Comparison of ENCODE assay signal across 20 cellular contexts in the genomic region with DNA sequence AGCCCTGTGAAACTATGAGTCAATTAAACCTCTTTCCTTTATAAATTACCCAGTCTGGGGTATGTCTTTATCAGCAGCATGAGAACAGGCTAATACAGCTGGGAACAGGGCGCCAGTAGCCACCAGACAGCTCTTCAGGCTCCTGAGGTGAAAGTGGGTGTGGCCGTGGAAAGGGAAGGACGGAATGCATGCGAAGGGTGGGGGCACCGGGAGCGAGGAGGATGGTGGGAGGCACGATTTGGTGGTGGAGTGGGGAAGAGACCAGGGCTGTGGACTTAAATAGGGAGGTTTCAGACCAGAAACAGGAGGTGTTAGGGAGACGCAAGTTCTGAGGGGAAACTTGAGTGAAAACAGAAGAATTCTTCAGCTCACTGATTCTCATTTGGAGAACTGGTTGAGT. TPM values are rescaled to one million over a fixed set of nuclear protein-coding genes. Genes with fewer than 3 reads are reported as not detected.
DNase-seq lines count a peak whose midpoint lies in the region; ATAC-seq and TF ChIP-seq lines count a peak whose summit lies in the region.
"Had no signal": no experiment of that assay in that cellular context is flagged by ENCODE, and none has a peak within 500 bp of the region (broad histone marks: within the 10 kb centered on the region; RNA-seq: fewer than 3 reads in every experiment).

No MANE protein-coding gene starts in this region.

- H3K4me1 ChIP-seq in PC-9 (replicated peaks; ENCODE audit: insufficient read depth) (peaks cover 94% of the 10 kb centered on the region), ascending aorta (no peaks in the 10 kb centered on the region)
- H3K4me1 ChIP-seq: SJCRH30 had no signal

- no TSS peak for BruUV-seq in PC-9 (replicated peaks; lab: Mats Ljungman, UMichigan)

- H4K20me1 ChIP-seq in PC-9 (ENCODE audit: insufficient read depth) = no peaks in the 10 kb centered on the region

- no peak overlapping the region for H2AFZ ChIP-seq in PC-9

- no peaks in the 10 kb centered on the region for H3K9me3 Mint-ChIP-seq in activated naive CD8-positive, alpha-beta T cell treated with anti-CD3 and anti-CD28 coated beads, Interleukin-2, amount 50 U/mL, for 24 hours
- H3K9me3 Mint-ChIP-seq in activated naive CD8-positive, alpha-beta T cell treated with anti-CD3 and anti-CD28 coated beads for 36 hours = no peaks in the 10 kb centered on the region
- no peaks in the 10 kb centered on the region for H3K9me3 Mint-ChIP-seq in memory B cell
- peaks cover 2% of the 10 kb centered on the region for H3K9me3 Mint-ChIP-seq in stimulated activated memory B cell treated with anti-CD40 and anti-IgM and Interleukin-4, amounts not matched to agents 10 μg/mL and 1 μg/mL and 100 μg/mL, for 72 hours

- ATAC-seq in activated naive CD8-positive, alpha-beta T cell treated with anti-CD3 and anti-CD28 coated beads, Interleukin-2, amount 50 U/mL, for 24 hours = peak; percentile 20
- ATAC-seq in memory B cell (ENCODE audit: low read depth) = peak; percentile 12
- ATAC-seq in stimulated activated memory B cell treated with anti-CD40 and anti-IgM and Interleukin-4, amounts not matched to agents 10 μg/mL and 1 μg/mL and 100 μg/mL, for 72 hours = no peak
- ATAC-seq in GM21786 (IDR thresholded peaks at IDR 0.05; ENCODE audit: unreplicated experiment) = no peak
- ATAC-seq: HCT116 had no signal

- peak overlapping the region; percentile 29 for H3K27ac Mint-ChIP-seq in activated naive CD8-positive, alpha-beta T cell treated with anti-CD3 and anti-CD28 coated beads, Interleukin-2, amount 50 U/mL, for 24 hours
- H3K27ac Mint-ChIP-seq in activated naive CD8-positive, alpha-beta T cell treated with anti-CD3 and anti-CD28 coated beads for 36 hours = no peak overlapping the region
- peak overlapping the region; percentile 42 for H3K27ac Mint-ChIP-seq in memory B cell
- H3K27ac Mint-ChIP-seq in stimulated activated memory B cell treated with anti-CD40 and anti-IgM and Interleukin-4, amounts not matched to agents 10 μg/mL and 1 μg/mL and 100 μg/mL, for 72 hours = peak overlapping the region; percentile 61

- CTCF ChIA-PET in PC-9 (lab: Charles Lee) = no interaction called here

- no peaks in the 10 kb centered on the region for H3K27me3 Mint-ChIP-seq in activated naive CD8-positive, alpha-beta T cell treated with anti-CD3 and anti-CD28 coated beads, Interleukin-2, amount 50 U/mL, for 24 hours
- peaks cover 4% of the 10 kb centered on the region for H3K27me3 Mint-ChIP-seq in activated naive CD8-positive, alpha-beta T cell treated with anti-CD3 and anti-CD28 coated beads for 36 hours
- peaks cover 9% of the 10 kb centered on the region for H3K27me3 Mint-ChIP-seq in memory B cell
- no peaks in the 10 kb centered on the region for H3K27me3 Mint-ChIP-seq in stimulated activated memory B cell treated with anti-CD40 and anti-IgM and Interleukin-4, amounts not matched to agents 10 μg/mL and 1 μg/mL and 100 μg/mL, for 72 hours

- H3K4me2 ChIP-seq in PC-9 = 0 out of 2 replicates have a peak overlapping the region, but pooled peaks have one; percentile 54

- peaks cover 85% of the 10 kb centered on the region for H3F3A ChIP-seq in PC-9 (ENCODE audit: insufficient read depth, low read depth)

- H3K36me3 Mint-ChIP-seq in activated naive CD8-positive, alpha-beta T cell treated with anti-CD3 and anti-CD28 coated beads, Interleukin-2, amount 50 U/mL, for 24 hours (ENCODE audit: low read depth) = no peaks in the 10 kb centered on the region
- peaks cover 1% of the 10 kb centered on the region for H3K36me3 Mint-ChIP-seq in activated naive CD8-positive, alpha-beta T cell treated with anti-CD3 and anti-CD28 coated beads for 36 hours
- H3K36me3 Mint-ChIP-seq in memory B cell = no peaks in the 10 kb centered on the region
- H3K36me3 Mint-ChIP-seq in stimulated activated memory B cell treated with anti-CD40 and anti-IgM and Interleukin-4, amounts not matched to agents 10 μg/mL and 1 μg/mL and 100 μg/mL, for 72 hours = no peaks in the 10 kb centered on the region

- DNase-seq in activated naive CD8-positive, alpha-beta T cell treated with anti-CD3 and anti-CD28 coated beads, Interleukin-2, amount 50 U/mL, for 24 hours = no peak
- no peak for DNase-seq in activated naive CD8-positive, alpha-beta T cell treated with anti-CD3 and anti-CD28 coated beads for 36 hours
- DNase-seq in PC-9 (no peak), memory B cell (ENCODE audit: low spot score in 2 of 2) (no peak), ascending aorta (ENCODE audit: low spot score in 2 of 2) (no peak)
- DNase-seq in effector CD8-positive, alpha-beta T cell (lab: John Stamatoyannopoulos, UW) = no peak
- DNase-seq: GOT3; MV-4-11; NCI-H1694; NCI-H2081; NCI-H2171; NCI-H345; NCI-H524; NCI-H774; NK-92 treated with Interleukin-12 subunit alpha and Interleukin-12 subunit beta, amount 100 ng/mL, for 24 hours; Peyer's patch; SJCRH30 had no signal

- no peaks in the 10 kb centered on the region for H3K36me3 ChIP-seq in PC-9 (ENCODE audit: low read depth)
- no peaks in the 10 kb centered on the region for H3K36me3 ChIP-seq in ascending aorta
- H3K36me3 ChIP-seq: Peyer's patch, SJCRH30 had no signal

- H3K27ac ChIP-seq in PC-9 (no peak overlapping the region), ascending aorta (no peak overlapping the region)
- H3K27ac ChIP-seq: Peyer's patch, SJCRH30 had no signal

- H3K4me3 Mint-ChIP-seq in activated naive CD8-positive, alpha-beta T cell treated with anti-CD3 and anti-CD28 coated beads, Interleukin-2, amount 50 U/mL, for 24 hours = no peak overlapping the region
- no peak overlapping the region for H3K4me3 Mint-ChIP-seq in activated naive CD8-positive, alpha-beta T cell treated with anti-CD3 and anti-CD28 coated beads for 36 hours
- H3K4me3 Mint-ChIP-seq in memory B cell = peak overlapping the region; percentile 51
- peak overlapping the region; percentile 57 for H3K4me3 Mint-ChIP-seq in stimulated activated memory B cell treated with anti-CD40 and anti-IgM and Interleukin-4, amounts not matched to agents 10 μg/mL and 1 μg/mL and 100 μg/mL, for 72 hours

- H3K9me3 ChIP-seq in PC-9 (ENCODE audit: insufficient read depth, low read depth) = no peaks in the 10 kb centered on the region
- no peaks in the 10 kb centered on the region for H3K9me3 ChIP-seq in ascending aorta
- H3K9me3 ChIP-seq: Peyer's patch, SJCRH30 had no signal

- H3K4me1 Mint-ChIP-seq in activated naive CD8-positive, alpha-beta T cell treated with anti-CD3 and anti-CD28 coated beads, Interleukin-2, amount 50 U/mL, for 24 hours = peaks cover 14% of the 10 kb centered on the region
- peaks cover 9% of the 10 kb centered on the region for H3K4me1 Mint-ChIP-seq in activated naive CD8-positive, alpha-beta T cell treated with anti-CD3 and anti-CD28 coated beads for 36 hours
- peaks cover 12% of the 10 kb centered on the region for H3K4me1 Mint-ChIP-seq in memory B cell
- H3K4me1 Mint-ChIP-seq in stimulated activated memory B cell treated with anti-CD40 and anti-IgM and Interleukin-4, amounts not matched to agents 10 μg/mL and 1 μg/mL and 100 μg/mL, for 72 hours = peaks cover 20% of the 10 kb centered on the region

- H3K9me2 ChIP-seq in PC-9 (ENCODE audit: insufficient read depth) = no peaks in the 10 kb centered on the region

- H3K79me2 ChIP-seq in PC-9 (ENCODE audit: low read depth) = peaks cover 18% of the 10 kb centered on the region

- H3K4me3 ChIP-seq in PC-9 (no peak overlapping the region), ascending aorta (no peak overlapping the region)
- H3K4me3 ChIP-seq: Peyer's patch, SJCRH30 had no signal

- H3K27me3 ChIP-seq in PC-9 (ENCODE audit: insufficient read depth, low read depth) = no peaks in the 10 kb centered on the region
- H3K27me3 ChIP-seq in ascending aorta = no peaks in the 10 kb centered on the region
- H3K27me3 ChIP-seq: Peyer's patch, SJCRH30 had no signal

- intact Hi-C loops in PC-9 (cut with micrococcal nuclease; ENCODE audit: unreplicated experiment) (no loop called here), ascending aorta (cut with DNase I) (no loop called here)

- TF ChIP-seq CTCF in PC-9 (conservative IDR thresholded peaks at IDR 0.05) (no peak), ascending aorta (IDR thresholded peaks at IDR 0.05) (no peak)

- POLR2A ChIA-PET in PC-9 (lab: Charles Lee; ENCODE audit: unreplicated experiment) = no interaction called here

RNA-seq across cellular contexts. Expression of gene CHST11, which starts 44.1 kb away (rescaled TPM):
- total RNA-seq in activated naive CD8-positive, alpha-beta T cell treated with anti-CD3 and anti-CD28 coated beads for 36 hours = 10 to 100 TPM; 19.1 to 21.9 TPM
- total RNA-seq in PC-9 (2021) (39.9 and 52.2 TPM in 2 replicates), ascending aorta (63.2 TPM)

Comparison
In these comparisons a context has a peak if more than half of its experiments do, and no peak if none do; other contexts are left out.
1. ATAC-seq: peak in activated naive CD8-positive, alpha-beta T cell treated with anti-CD3 and anti-CD28 coated beads, Interleukin-2, amount 50 U/mL, for 24 hours (single experiment) and memory B cell (single experiment); none in stimulated activated memory B cell treated with anti-CD40 and anti-IgM and Interleukin-4, amounts not matched to agents 10 μg/mL and 1 μg/mL and 100 μg/mL, for 72 hours (single experiment) and GM21786 (single experiment).
2. H3K4me3 Mint-ChIP-seq: peak in memory B cell (single experiment) and stimulated activated memory B cell treated with anti-CD40 and anti-IgM and Interleukin-4, amounts not matched to agents 10 μg/mL and 1 μg/mL and 100 μg/mL, for 72 hours (single experiment); none in activated naive CD8-positive, alpha-beta T cell treated with anti-CD3 and anti-CD28 coated beads, Interleukin-2, amount 50 U/mL, for 24 hours (single experiment) and activated naive CD8-positive, alpha-beta T cell treated with anti-CD3 and anti-CD28 coated beads for 36 hours (single experiment).